18 cellular contexts compared by ENCODE assay signal in genomic region chr12:40351976-40352375, GRCh38.
"Had no signal": no experiment of that assay in that cellular context is flagged by ENCODE, and none has a peak within 500 bp of the region (broad histone marks: within the 10 kb centered on the region; RNA-seq: fewer than 3 reads in every experiment).

No MANE protein-coding gene starts in this region.

- H3K36me3 ChIP-seq: adrenal gland had no signal

- H3K27me3 ChIP-seq: adrenal gland, esophagus muscularis mucosa, hepatocyte, upper lobe of left lung had no signal

- H2AFZ ChIP-seq: hepatocyte had no signal

- H3K4me1 ChIP-seq: adrenal gland had no signal

- H3K9me3 ChIP-seq: esophagus muscularis mucosa, upper lobe of left lung had no signal

- H3K4me2 ChIP-seq: hepatocyte had no signal

- H3K4me3 ChIP-seq: adrenal gland, esophagus muscularis mucosa, hepatocyte, skin epidermis, upper lobe of left lung had no signal

- H3K27ac ChIP-seq: adrenal gland, hepatocyte, skin epidermis, upper lobe of left lung had no signal

- FAIRE-seq: astrocyte, islet of Langerhans had no signal

- ATAC-seq: activated naive CD4-positive, alpha-beta T cell treated with anti-CD3 and anti-CD28 coated beads, Interleukin-2, amount 50 U/mL, for 72 hours; stimulated activated naive CD8-positive, alpha-beta T cell treated with anti-CD3 and anti-CD28 coated beads, Interleukin-15, amount 100 ng/mL, for 72 hours had no signal

- DNase-seq: activated CD4-positive, alpha-beta memory T cell treated with anti-CD3 and anti-CD28 coated beads for 36 hours; activated gamma-delta T cell treated with Interleukin-2 at 50 U/mL for 16 hours; activated T-cell treated with anti-CD3 and anti-CD28 coated beads for 4 hours; effector CD8-positive, alpha-beta T cell; occipital lobe; posterior cingulate gyrus; retina; stimulated activated CD4-positive, alpha-beta T cell treated with anti-CD3 and anti-CD28 coated beads, Interleukin-15, amount 100 ng/mL, for 24 hours; stimulated activated CD4-positive, alpha-beta T cell treated with anti-CD3 and anti-CD28 coated beads, Interleukin-2, amount 100 ng/mL, for 48 hours; stimulated activated naive CD8-positive, alpha-beta T cell treated with anti-CD3 and anti-CD28 coated beads, Interleukin-15, amount 100 ng/mL, for 72 hours; upper lobe of left lung had no signal
